Comparison of ENCODE assay signal across 12 cellular contexts in the genomic region with DNA sequence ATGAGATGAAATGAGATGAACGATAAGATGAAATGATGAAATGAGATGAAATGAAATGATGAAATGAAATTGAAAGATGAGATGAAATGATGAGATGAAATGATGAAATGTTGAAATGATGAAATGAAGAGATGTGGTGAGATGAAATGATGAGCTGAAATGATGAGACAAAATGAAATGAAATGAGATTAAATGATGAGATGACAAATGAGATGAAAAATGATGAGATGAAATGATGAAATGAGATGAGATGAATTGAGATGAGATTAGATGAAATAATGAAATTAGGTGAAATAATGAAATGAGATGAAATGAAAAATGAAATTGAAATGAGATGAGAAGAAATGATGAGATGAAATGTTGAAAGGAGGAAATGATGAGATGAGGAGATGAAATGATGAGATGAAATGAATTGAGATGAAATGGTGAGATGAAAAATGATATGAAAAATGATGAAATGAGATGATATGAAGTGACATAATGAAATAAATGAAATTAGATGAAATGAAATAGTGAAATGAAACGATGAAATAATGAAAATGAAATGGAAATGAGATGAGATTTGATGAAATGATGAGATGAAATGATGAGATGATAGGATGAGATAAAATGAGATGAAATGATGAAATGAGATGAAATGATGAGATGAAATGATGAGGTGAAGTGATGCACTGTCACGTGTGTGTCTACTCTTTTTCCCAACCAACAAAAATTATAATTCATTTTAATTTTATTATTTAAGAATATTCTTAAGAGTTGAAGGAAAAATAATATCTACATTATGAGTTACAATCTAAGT. TPM values are rescaled to one million over a fixed set of nuclear protein-coding genes. Genes with fewer than 3 reads are reported as not detected.
"Had no signal": no experiment of that assay in that cellular context is flagged by ENCODE, and none has a peak within 500 bp of the region (broad histone marks: within the 10 kb centered on the region; RNA-seq: fewer than 3 reads in every experiment).

No MANE protein-coding gene starts in this region.

RNA-seq across cellular contexts. Expression of gene CCT8L2, which starts 58.0 kb away (rescaled TPM):
- total RNA-seq: OCI-LY7, PC-3, PC-9, Peyer's patch, Right ventricle myocardium inferior, Right ventricle myocardium superior, RPMI7951, SJCRH30, SJSA1, SK-MEL-5, T-cell had no signal
- polyA plus RNA-seq: SK-N-SH had no signal
